Comparison of ENCODE assay signal across 1 cellular context in genomic region chr15:48592929-48593328, GRCh38.
TF ChIP-seq lines count a peak whose summit lies in the region.

No MANE protein-coding gene starts in this region.

TF ChIP-seq in SK-N-SH, 30 proteins besides CTCF, POLR2A, EP300 and RAD21 (continued from another document):
- TF ChIP-seq PBX3 (IDR thresholded peaks at IDR 0.05) (peak; percentile 70), USF2 (IDR thresholded peaks at IDR 0.05; ENCODE audit: borderline replicate concordance, low read depth, low read length) (no peak), FOSL2 (IDR thresholded peaks at IDR 0.05; ENCODE audit: borderline replicate concordance, low read depth) (peak; percentile 14; the same call in 1 of the 2 replicates), TCF12 (IDR thresholded peaks at IDR 0.05) (peak; percentile 69; the same call in 1 of the 2 replicates), IRF3 (IDR thresholded peaks at IDR 0.05; ENCODE audit: low read depth, low read length) (no peak)
